ENCODE assay signal across 9 cellular contexts in genomic region chr3:66428733-66429132, GRCh38.
A peak's percentile ranks its signal among the peaks of the same experiment; 100 is the strongest.
DNase-seq lines count a peak whose midpoint lies in the region; TF ChIP-seq lines count a peak whose summit lies in the region.
"Had no signal": no experiment of that assay in that cellular context is flagged by ENCODE, and none has a peak within 500 bp of the region (broad histone marks: within the 10 kb centered on the region; RNA-seq: fewer than 3 reads in every experiment).

No MANE protein-coding gene starts in this region.

- CTCF ChIA-PET in A673 (lab: Charles Lee), result no interaction called here

- no peaks in the 10 kb centered on the region for H3K9me3 ChIP-seq in A673 (ENCODE audit: low read depth, low read length, poor library complexity, severe bottlenecking)
- no peaks in the 10 kb centered on the region for H3K9me3 ChIP-seq in stomach

- H3K36me3 ChIP-seq in A673 (ENCODE audit: insufficient read depth, low read length, poor library complexity, severe bottlenecking), result no peaks in the 10 kb centered on the region
- H3K36me3 ChIP-seq in stomach, result peaks cover 0 to 9% (median 6%) of the 10 kb centered on the region in 4 donors

- no peaks in the 10 kb centered on the region for H3K9me3 Mint-ChIP-seq in mesothelial cell of epicardium

- H3K27ac ChIP-seq in A673 (ENCODE audit: low read depth, low read length, poor library complexity, severe bottlenecking), result peak overlapping the region; percentile 68
- peak overlapping the region in 4 of 5 donors; percentile 52 to 81 (median 67) for H3K27ac ChIP-seq in stomach

- no peak overlapping the region for H3K4me3 Mint-ChIP-seq in mesothelial cell of epicardium

- H3K27me3 ChIP-seq in A673 (replicated peaks; ENCODE audit: insufficient read depth, low read depth, low read length, poor library complexity) (no peaks in the 10 kb centered on the region), stomach (no peaks in the 10 kb centered on the region)

- TF ChIP-seq POLR2A in NB4 (IDR thresholded peaks at IDR 0.05; ENCODE audit: extremely low read depth, insufficient read length), result no peak
- no peak for TF ChIP-seq POLR2A in stomach (IDR thresholded peaks at IDR 0.05)

- no peaks in the 10 kb centered on the region for H3K36me3 Mint-ChIP-seq in mesothelial cell of epicardium

- POLR2A ChIA-PET in A673 (lab: Charles Lee; ENCODE audit: low non-redundant PET), result no interaction called here

- no TSS peak for BruUV-seq in A673 (replicated peaks; lab: Mats Ljungman, UMichigan)

- peaks cover 9% of the 10 kb centered on the region for H3K4me1 Mint-ChIP-seq in mesothelial cell of epicardium

- peaks cover 7% of the 10 kb centered on the region for H3K27me3 Mint-ChIP-seq in mesothelial cell of epicardium (ENCODE audit: low read depth)

- peak; percentile 89 for DNase-seq in A673 (ENCODE audit: low spot score)
- DNase-seq in NB4 (ENCODE audit: low read depth), result peak; percentile 43
- peak; percentile 92 for DNase-seq in amniotic epithelial cell (ENCODE audit: low read depth)
- peak; percentile 89 for DNase-seq in hepatic stellate cell (ENCODE audit: low spot score)
- DNase-seq in stomach, result peak; percentile 76
- DNase-seq in mesothelial cell of epicardium (ENCODE audit: low spot score in 2 of 2, unreplicated experiment in 2 of 2), result no peak
- DNase-seq in GM20000 (ENCODE audit: low spot score), result no peak
- no peak for DNase-seq in activated effector memory CD4-positive, alpha-beta T cell treated with Interleukin-2 at 50 U/mL for 16 hours
- DNase-seq: DND-41 had no signal

- H3K4me3 ChIP-seq in A673 (ENCODE audit: low read depth, low read length, poor library complexity, severe bottlenecking) (no peak overlapping the region), NB4 (ENCODE audit: low read depth, low read length) (no peak overlapping the region), stomach (no peak overlapping the region)

- 7 to 22% (median 18%) methylated on average over 5 of the region's 5 CpGs for WGBS in stomach, 5 donors

- peaks cover 18% of the 10 kb centered on the region for H3K4me1 ChIP-seq in A673 (ENCODE audit: insufficient read depth, low read length, poor library complexity, severe bottlenecking)
- H3K4me1 ChIP-seq in stomach, result peaks cover 50 to 100% (median 75%) of the 10 kb centered on the region in 4 donors

- no peak overlapping the region for H3K27ac Mint-ChIP-seq in mesothelial cell of epicardium

- TF ChIP-seq EP300 in stomach (IDR thresholded peaks at IDR 0.05), result peak; percentile 16

- TF ChIP-seq CTCF in A673 (conservative IDR thresholded peaks at IDR 0.05; ENCODE audit: low read depth, low read length) (no peak), NB4 (IDR thresholded peaks at IDR 0.05; ENCODE audit: low read depth, low read length) (no peak), stomach (IDR thresholded peaks at IDR 0.05) (no peak), mesothelial cell of epicardium (IDR thresholded peaks at IDR 0.05; ENCODE audit: unreplicated experiment) (no peak), GM20000 (IDR thresholded peaks at IDR 0.05; ENCODE audit: extremely low read depth, missing control alignments) (no peak)

- intact Hi-C loops in A673 (cut with micrococcal nuclease; ENCODE audit: unreplicated experiment), result loop anchor here (5.0 kb wide), 1 partner anchor 74 kb away; the partner anchor contains the start of gene LRIG1
- intact Hi-C loops in stomach (cut with DNase I; ENCODE audit: low total_unique reads), result no loop called here

Comparison
In these comparisons a context has a peak if more than half of its experiments do, and no peak if none do; other contexts are left out.
1. DNase-seq: peak in A673 (single experiment), NB4 (single experiment), amniotic epithelial cell (single experiment), hepatic stellate cell (single experiment) and stomach (single experiment); none in mesothelial cell of epicardium (0 of 2), GM20000 (single experiment) and activated effector memory CD4-positive, alpha-beta T cell treated with Interleukin-2 at 50 U/mL for 16 hours (single experiment).